In the genomic region with DNA sequence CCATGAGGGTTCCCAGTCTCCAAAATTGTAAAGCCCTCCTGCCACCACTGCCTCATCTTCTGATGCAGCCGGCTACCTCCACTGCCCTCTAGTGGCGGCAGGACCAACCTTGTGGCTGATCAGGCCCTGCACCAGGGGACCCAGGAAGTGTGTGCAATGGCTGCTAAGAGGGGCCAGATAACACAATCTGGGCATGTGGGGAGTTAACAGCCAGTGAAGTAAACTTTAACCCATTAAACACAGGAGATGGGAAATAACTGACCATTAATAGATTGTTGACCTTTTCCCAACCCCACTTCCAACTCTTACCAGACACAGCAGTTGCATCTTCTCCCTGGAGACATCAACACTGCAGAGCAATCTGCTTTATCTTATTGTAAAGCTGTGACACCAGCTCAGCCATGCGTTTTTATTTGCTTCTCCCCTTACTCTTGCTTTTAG, we compare ENCODE assay signal across 8 cellular contexts.
DNase-seq lines count a peak whose midpoint lies in the region; ATAC-seq and TF ChIP-seq lines count a peak whose summit lies in the region.

No MANE protein-coding gene starts in this region.

- DNase-seq in AML-193 (lab: John Stamatoyannopoulos, UW) (peak; percentile 33 to 44), NCI-H2171 (lab: John Stamatoyannopoulos, UW) (peak; percentile 24), non-pigmented ciliary epithelial cell (ENCODE audit: low read depth) (peak; percentile 0), omental fat pad (ENCODE audit: low spot score) (no peak)
- peak; percentile 42 for DNase-seq in activated CD4-positive, alpha-beta T cell treated with anti-CD3 and anti-CD28 coated beads, Interleukin-2, amount 50 U/mL, for 1 hour

- ATAC-seq in GM18520 (IDR thresholded peaks at IDR 0.05; ENCODE audit: unreplicated experiment), result peak; percentile 66
- peak; percentile 97 for ATAC-seq in HG02973 (IDR thresholded peaks at IDR 0.05; ENCODE audit: unreplicated experiment)
- peak; percentile 46 for ATAC-seq in esophagus mucosa
- ATAC-seq in omental fat pad (ENCODE audit: low FRiP score), result no peak

- TF ChIP-seq CTCF in omental fat pad (IDR thresholded peaks at IDR 0.05), result no peak
